In the genomic region with DNA sequence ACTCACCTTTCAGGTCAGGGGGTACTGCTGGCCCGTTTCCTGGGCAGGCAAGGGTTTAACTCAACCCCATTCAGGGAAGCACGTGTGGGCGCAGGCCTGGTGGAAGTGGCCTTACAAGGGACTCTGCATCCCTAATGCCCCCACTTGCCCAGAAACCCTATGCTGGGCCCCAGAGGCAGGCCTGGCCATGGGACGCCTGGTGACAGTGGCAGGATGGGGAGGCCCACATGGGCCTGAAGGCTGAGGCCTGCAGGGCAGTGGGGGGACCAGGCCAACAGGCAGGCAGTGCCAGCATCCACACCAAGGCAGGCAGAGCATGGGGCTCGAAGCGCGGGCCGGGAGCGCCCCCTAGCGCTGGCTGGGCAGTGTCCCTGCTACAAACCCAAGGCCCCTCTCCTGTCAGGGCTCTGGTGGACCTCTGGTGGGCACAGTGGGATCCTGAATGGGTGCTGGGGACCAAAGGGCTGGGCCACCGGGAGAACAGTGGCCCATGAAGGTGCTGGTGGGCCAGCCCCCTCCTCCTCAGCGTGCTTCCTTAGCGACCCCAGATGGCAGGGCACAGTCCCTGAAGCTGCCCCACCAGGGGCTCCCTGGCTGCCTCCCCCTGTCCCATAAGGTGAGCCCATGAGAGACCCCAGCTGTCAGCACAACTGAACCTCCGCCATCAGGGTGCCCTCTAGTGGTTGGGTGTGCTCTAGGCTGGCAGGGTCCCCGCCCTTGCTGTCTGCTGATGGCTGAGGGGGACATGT, we compare ENCODE assay signal across 1 cellular context.
TF ChIP-seq lines count a peak whose summit lies in the region.

No MANE protein-coding gene starts in this region.

TF ChIP-seq in HepG2, 621 proteins besides CTCF, POLR2A, EP300 and RAD21 (continued from another document and continues in another):
- no peak for TF ChIP-seq ARNT (IDR thresholded peaks at IDR 0.05)
- TF ChIP-seq, protein P1, sequence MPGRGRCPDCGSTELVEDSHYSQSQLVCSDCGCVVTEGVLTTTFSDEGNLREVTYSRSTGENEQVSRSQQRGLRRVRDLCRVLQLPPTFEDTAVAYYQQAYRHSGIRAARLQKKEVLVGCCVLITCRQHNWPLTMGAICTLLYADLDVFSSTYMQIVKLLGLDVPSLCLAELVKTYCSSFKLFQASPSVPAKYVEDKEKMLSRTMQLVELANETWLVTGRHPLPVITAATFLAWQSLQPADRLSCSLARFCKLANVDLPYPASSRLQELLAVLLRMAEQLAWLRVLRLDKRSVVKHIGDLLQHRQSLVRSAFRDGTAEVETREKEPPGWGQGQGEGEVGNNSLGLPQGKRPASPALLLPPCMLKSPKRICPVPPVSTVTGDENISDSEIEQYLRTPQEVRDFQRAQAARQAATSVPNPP (CRISPR knock-in tag; IDR thresholded peaks at IDR 0.05) = 0 out of 2 replicates have a peak, but pooled peaks have one; percentile 40
- TF ChIP-seq ZNF615 (CRISPR knock-in tag; IDR thresholded peaks at IDR 0.05; ENCODE audit: borderline replicate concordance) = no peak
- 0 out of 2 replicates have a peak, but pooled peaks have one; percentile 75 for TF ChIP-seq REL (CRISPR knock-in tag; conservative IDR thresholded peaks at IDR 0.05)
- TF ChIP-seq YEATS2 (CRISPR knock-in tag; IDR thresholded peaks at IDR 0.05; ENCODE audit: borderline replicate concordance) = 0 out of 2 replicates have a peak, but pooled peaks have one; percentile 32
- TF ChIP-seq JUN (CRISPR knock-in tag; IDR thresholded peaks at IDR 0.05) = 0 out of 2 replicates have a peak, but pooled peaks have one; percentile 6
- TF ChIP-seq NCOA2 (CRISPR knock-in tag; IDR thresholded peaks at IDR 0.05) = peak; percentile 32; the same call in 1 of the 2 replicates
- TF ChIP-seq, protein P2, sequence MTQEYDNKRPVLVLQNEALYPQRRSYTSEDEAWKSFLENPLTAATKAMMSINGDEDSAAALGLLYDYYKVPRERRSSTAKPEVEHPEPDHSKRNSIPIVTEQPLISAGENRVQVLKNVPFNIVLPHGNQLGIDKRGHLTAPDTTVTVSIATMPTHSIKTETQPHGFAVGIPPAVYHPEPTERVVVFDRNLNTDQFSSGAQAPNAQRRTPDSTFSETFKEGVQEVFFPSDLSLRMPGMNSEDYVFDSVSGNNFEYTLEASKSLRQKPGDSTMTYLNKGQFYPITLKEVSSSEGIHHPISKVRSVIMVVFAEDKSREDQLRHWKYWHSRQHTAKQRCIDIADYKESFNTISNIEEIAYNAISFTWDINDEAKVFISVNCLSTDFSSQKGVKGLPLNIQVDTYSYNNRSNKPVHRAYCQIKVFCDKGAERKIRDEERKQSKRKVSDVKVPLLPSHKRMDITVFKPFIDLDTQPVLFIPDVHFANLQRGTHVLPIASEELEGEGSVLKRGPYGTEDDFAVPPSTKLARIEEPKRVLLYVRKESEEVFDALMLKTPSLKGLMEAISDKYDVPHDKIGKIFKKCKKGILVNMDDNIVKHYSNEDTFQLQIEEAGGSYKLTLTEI (CRISPR knock-in tag; conservative IDR thresholded peaks at IDR 0.05) = no peak
- TF ChIP-seq KLF6 (CRISPR knock-in tag; IDR thresholded peaks at IDR 0.05) = no peak
- TF ChIP-seq PRPF4 (IDR thresholded peaks at IDR 0.05; ENCODE audit: low read depth, low read length, poor library complexity, severe bottlenecking) = no peak
- TF ChIP-seq RARA (CRISPR knock-in tag; IDR thresholded peaks at IDR 0.05) = 0 out of 2 replicates have a peak, but pooled peaks have one; percentile 25
- TF ChIP-seq ZNF431 (CRISPR knock-in tag; IDR thresholded peaks at IDR 0.05; ENCODE audit: borderline replicate concordance, low read depth) = peak; percentile 91; the same call in 1 of the 2 replicates
- no peak for TF ChIP-seq ZFP41 (CRISPR knock-in tag; IDR thresholded peaks at IDR 0.05; ENCODE audit: borderline replicate concordance)
- no peak for TF ChIP-seq ZNF232 (CRISPR knock-in tag; IDR thresholded peaks at IDR 0.05; ENCODE audit: borderline replicate concordance)
- TF ChIP-seq ZNF44 (CRISPR knock-in tag; IDR thresholded peaks at IDR 0.05) = peak; percentile 91; the same call in 1 of the 2 replicates
- TF ChIP-seq HNRNPK (IDR thresholded peaks at IDR 0.05; ENCODE audit: low read depth, low read length, poor library complexity, severe bottlenecking) = no peak
- no peak for TF ChIP-seq ZFP36L1 (CRISPR knock-in tag; IDR thresholded peaks at IDR 0.05)
- no peak for TF ChIP-seq NBN (conservative IDR thresholded peaks at IDR 0.05)
- no peak for TF ChIP-seq CEBPG (CRISPR knock-in tag; IDR thresholded peaks at IDR 0.05)
- no peak for TF ChIP-seq TCF12 (IDR thresholded peaks at IDR 0.05)
- TF ChIP-seq TCF12 (CRISPR knock-in tag; IDR thresholded peaks at IDR 0.05) = peak; percentile 80; the same call in 1 of the 2 replicates
- 0 out of 2 replicates have a peak, but pooled peaks have one; percentile 44 for TF ChIP-seq ELF3 (CRISPR knock-in tag; IDR thresholded peaks at IDR 0.05)
- TF ChIP-seq, protein P3, sequence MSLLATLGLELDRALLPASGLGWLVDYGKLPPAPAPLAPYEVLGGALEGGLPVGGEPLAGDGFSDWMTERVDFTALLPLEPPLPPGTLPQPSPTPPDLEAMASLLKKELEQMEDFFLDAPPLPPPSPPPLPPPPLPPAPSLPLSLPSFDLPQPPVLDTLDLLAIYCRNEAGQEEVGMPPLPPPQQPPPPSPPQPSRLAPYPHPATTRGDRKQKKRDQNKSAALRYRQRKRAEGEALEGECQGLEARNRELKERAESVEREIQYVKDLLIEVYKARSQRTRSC (CRISPR knock-in tag; IDR thresholded peaks at IDR 0.05; ENCODE audit: low read depth) = no peak
- TF ChIP-seq, protein P4, sequence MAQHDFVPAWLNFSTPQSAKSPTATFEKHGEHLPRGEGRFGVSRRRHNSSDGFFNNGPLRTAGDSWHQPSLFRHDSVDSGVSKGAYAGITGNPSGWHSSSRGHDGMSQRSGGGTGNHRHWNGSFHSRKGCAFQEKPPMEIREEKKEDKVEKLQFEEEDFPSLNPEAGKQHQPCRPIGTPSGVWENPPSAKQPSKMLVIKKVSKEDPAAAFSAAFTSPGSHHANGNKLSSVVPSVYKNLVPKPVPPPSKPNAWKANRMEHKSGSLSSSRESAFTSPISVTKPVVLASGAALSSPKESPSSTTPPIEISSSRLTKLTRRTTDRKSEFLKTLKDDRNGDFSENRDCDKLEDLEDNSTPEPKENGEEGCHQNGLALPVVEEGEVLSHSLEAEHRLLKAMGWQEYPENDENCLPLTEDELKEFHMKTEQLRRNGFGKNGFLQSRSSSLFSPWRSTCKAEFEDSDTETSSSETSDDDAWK (CRISPR knock-in tag; IDR thresholded peaks at IDR 0.05) = no peak
- TF ChIP-seq ZBTB20 (CRISPR knock-in tag; IDR thresholded peaks at IDR 0.05; ENCODE audit: borderline replicate concordance, low read depth) = no peak
- peak; percentile 47 for TF ChIP-seq SPEN (CRISPR knock-in tag; IDR thresholded peaks at IDR 0.05; ENCODE audit: low read depth)
- TF ChIP-seq, protein P5, sequence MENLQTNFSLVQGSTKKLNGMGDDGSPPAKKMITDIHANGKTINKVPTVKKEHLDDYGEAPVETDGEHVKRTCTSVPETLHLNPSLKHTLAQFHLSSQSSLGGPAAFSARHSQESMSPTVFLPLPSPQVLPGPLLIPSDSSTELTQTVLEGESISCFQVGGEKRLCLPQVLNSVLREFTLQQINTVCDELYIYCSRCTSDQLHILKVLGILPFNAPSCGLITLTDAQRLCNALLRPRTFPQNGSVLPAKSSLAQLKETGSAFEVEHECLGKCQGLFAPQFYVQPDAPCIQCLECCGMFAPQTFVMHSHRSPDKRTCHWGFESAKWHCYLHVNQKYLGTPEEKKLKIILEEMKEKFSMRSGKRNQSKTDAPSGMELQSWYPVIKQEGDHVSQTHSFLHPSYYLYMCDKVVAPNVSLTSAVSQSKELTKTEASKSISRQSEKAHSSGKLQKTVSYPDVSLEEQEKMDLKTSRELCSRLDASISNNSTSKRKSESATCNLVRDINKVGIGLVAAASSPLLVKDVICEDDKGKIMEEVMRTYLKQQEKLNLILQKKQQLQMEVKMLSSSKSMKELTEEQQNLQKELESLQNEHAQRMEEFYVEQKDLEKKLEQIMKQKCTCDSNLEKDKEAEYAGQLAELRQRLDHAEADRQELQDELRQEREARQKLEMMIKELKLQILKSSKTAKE (CRISPR knock-in tag; IDR thresholded peaks at IDR 0.05; ENCODE audit: borderline replicate concordance) = peak; percentile 52; the same call in 1 of the 2 replicates
- TF ChIP-seq JUNB (CRISPR knock-in tag; IDR thresholded peaks at IDR 0.05; ENCODE audit: borderline replicate concordance) = no peak
- TF ChIP-seq, protein P6, sequence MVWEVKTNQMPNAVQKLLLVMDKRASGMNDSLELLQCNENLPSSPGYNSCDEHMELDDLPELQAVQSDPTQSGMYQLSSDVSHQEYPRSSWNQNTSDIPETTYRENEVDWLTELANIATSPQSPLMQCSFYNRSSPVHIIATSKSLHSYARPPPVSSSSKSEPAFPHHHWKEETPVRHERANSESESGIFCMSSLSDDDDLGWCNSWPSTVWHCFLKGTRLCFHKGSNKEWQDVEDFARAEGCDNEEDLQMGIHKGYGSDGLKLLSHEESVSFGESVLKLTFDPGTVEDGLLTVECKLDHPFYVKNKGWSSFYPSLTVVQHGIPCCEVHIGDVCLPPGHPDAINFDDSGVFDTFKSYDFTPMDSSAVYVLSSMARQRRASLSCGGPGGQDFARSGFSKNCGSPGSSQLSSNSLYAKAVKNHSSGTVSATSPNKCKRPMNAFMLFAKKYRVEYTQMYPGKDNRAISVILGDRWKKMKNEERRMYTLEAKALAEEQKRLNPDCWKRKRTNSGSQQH (CRISPR knock-in tag; IDR thresholded peaks at IDR 0.05; ENCODE audit: low read depth) = no peak
- TF ChIP-seq, protein P7, sequence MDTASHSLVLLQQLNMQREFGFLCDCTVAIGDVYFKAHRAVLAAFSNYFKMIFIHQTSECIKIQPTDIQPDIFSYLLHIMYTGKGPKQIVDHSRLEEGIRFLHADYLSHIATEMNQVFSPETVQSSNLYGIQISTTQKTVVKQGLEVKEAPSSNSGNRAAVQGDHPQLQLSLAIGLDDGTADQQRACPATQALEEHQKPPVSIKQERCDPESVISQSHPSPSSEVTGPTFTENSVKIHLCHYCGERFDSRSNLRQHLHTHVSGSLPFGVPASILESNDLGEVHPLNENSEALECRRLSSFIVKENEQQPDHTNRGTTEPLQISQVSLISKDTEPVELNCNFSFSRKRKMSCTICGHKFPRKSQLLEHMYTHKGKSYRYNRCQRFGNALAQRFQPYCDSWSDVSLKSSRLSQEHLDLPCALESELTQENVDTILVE (CRISPR knock-in tag; IDR thresholded peaks at IDR 0.05) = peak; percentile 33; the same call in 1 of the 2 replicates
- TF ChIP-seq ZNF24 (IDR thresholded peaks at IDR 0.05) = no peak
- TF ChIP-seq, protein P8, sequence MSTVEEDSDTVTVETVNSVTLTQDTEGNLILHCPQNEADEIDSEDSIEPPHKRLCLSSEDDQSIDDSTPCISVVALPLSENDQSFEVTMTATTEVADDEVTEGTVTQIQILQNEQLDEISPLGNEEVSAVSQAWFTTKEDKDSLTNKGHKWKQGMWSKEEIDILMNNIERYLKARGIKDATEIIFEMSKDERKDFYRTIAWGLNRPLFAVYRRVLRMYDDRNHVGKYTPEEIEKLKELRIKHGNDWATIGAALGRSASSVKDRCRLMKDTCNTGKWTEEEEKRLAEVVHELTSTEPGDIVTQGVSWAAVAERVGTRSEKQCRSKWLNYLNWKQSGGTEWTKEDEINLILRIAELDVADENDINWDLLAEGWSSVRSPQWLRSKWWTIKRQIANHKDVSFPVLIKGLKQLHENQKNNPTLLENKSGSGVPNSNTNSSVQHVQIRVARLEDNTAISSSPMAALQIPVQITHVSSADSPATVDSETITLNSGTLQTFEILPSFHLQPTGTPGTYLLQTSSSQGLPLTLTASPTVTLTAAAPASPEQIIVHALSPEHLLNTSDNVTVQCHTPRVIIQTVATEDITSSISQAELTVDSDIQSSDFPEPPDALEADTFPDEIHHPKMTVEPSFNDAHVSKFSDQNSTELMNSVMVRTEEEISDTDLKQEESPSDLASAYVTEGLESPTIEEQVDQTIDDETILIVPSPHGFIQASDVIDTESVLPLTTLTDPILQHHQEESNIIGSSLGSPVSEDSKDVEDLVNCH (CRISPR knock-in tag; IDR thresholded peaks at IDR 0.05) = no peak
- no peak for TF ChIP-seq CC2D1A (CRISPR knock-in tag; IDR thresholded peaks at IDR 0.05)
- TF ChIP-seq ZNF256 (CRISPR knock-in tag; conservative IDR thresholded peaks at IDR 0.05) = no peak
- TF ChIP-seq MTA3 (CRISPR knock-in tag; IDR thresholded peaks at IDR 0.05) = no peak
- TF ChIP-seq RORA (CRISPR knock-in tag; IDR thresholded peaks at IDR 0.05) = no peak
- peak; percentile 100 for TF ChIP-seq HNRNPL (IDR thresholded peaks at IDR 0.05; ENCODE audit: low read depth, low read length)
- no peak for TF ChIP-seq CEBPB (IDR thresholded peaks at IDR 0.05; ENCODE audit: borderline replicate concordance, low read depth, low read length)
- TF ChIP-seq BHLHE40 (IDR thresholded peaks at IDR 0.05; ENCODE audit: low read length) = peak; percentile 65; the same call in 1 of the 2 replicates
- no peak for TF ChIP-seq MAZ (IDR thresholded peaks at IDR 0.05; ENCODE audit: borderline replicate concordance, low read depth, low read length)
- peak; percentile 97 for TF ChIP-seq MAZ (CRISPR knock-in tag; IDR thresholded peaks at IDR 0.05; ENCODE audit: low read depth)
- TF ChIP-seq ZNF180 (CRISPR knock-in tag; IDR thresholded peaks at IDR 0.05; ENCODE audit: borderline replicate concordance, low read depth) = 0 out of 2 replicates have a peak, but pooled peaks have one; percentile 41
- TF ChIP-seq TOPORS (CRISPR knock-in tag; IDR thresholded peaks at IDR 0.05) = peak; percentile 81; the same call in 1 of the 2 replicates
- TF ChIP-seq AGO1 (IDR thresholded peaks at IDR 0.05; ENCODE audit: low read depth, low read length, poor library complexity, severe bottlenecking) = peak; percentile 97
- no peak; the same call in 1 of the 2 replicates for TF ChIP-seq ZFP1 (CRISPR knock-in tag; IDR thresholded peaks at IDR 0.05)
- no peak for TF ChIP-seq ZNF484 (CRISPR knock-in tag; IDR thresholded peaks at IDR 0.05; ENCODE audit: borderline replicate concordance, low read depth)
- TF ChIP-seq, protein P9, sequence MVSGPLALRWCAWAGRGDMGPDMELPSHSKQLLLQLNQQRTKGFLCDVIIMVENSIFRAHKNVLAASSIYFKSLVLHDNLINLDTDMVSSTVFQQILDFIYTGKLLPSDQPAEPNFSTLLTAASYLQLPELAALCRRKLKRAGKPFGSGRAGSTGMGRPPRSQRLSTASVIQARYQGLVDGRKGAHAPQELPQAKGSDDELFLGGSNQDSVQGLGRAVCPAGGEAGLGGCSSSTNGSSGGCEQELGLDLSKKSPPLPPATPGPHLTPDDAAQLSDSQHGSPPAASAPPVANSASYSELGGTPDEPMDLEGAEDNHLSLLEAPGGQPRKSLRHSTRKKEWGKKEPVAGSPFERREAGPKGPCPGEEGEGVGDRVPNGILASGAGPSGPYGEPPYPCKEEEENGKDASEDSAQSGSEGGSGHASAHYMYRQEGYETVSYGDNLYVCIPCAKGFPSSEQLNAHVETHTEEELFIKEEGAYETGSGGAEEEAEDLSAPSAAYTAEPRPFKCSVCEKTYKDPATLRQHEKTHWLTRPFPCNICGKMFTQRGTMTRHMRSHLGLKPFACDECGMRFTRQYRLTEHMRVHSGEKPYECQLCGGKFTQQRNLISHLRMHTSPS (CRISPR knock-in tag; IDR thresholded peaks at IDR 0.05; ENCODE audit: low read depth) = peak; percentile 99
- TF ChIP-seq, protein P10, sequence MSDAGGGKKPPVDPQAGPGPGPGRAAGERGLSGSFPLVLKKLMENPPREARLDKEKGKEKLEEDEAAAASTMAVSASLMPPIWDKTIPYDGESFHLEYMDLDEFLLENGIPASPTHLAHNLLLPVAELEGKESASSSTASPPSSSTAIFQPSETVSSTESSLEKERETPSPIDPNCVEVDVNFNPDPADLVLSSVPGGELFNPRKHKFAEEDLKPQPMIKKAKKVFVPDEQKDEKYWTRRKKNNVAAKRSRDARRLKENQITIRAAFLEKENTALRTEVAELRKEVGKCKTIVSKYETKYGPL (CRISPR knock-in tag; IDR thresholded peaks at IDR 0.05) = no peak
- TF ChIP-seq KAT8 (CRISPR knock-in tag; IDR thresholded peaks at IDR 0.05) = peak; percentile 57
- no peak for TF ChIP-seq IKZF1 (IDR thresholded peaks at IDR 0.05)
- TF ChIP-seq ZNF780A (CRISPR knock-in tag; IDR thresholded peaks at IDR 0.05) = peak; percentile 80; the same call in 1 of the 2 replicates
